ENCODE assay signal across 8 cellular contexts in the genomic region with DNA sequence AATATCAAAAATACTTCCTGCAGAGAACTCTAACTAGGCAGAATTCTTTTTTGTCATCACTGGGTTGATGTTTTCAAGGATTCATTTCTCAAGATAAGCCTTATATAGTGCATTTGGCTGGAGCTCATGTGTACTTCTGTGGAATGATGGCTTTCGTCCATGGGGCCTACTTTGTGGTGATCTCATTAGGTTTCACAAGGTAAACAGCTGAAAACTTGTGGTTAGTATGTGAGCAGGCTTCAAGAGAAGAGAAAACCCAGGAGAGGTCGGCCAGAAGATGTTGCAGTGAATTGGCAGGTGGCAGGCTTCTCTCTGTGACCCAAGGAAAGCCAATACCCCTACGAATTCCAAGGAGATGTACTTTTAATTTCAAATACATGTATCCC.
A peak's percentile ranks its signal among the peaks of the same experiment; 100 is the strongest.
DNase-seq lines count a peak whose midpoint lies in the region; ATAC-seq and TF ChIP-seq lines count a peak whose summit lies in the region.

No MANE protein-coding gene starts in this region.

- intact Hi-C loops in body of pancreas (cut with DNase I), result no loop called here

- no peaks in the 10 kb centered on the region for H3K9me3 ChIP-seq in body of pancreas

- ATAC-seq in HG02981 (IDR thresholded peaks at IDR 0.05; ENCODE audit: unreplicated experiment), result peak; percentile 85
- ATAC-seq in body of pancreas, result peak; percentile 83
- ATAC-seq in omental fat pad (ENCODE audit: low FRiP score), result peak; percentile 87
- ATAC-seq in HG03045 (IDR thresholded peaks at IDR 0.05; ENCODE audit: unreplicated experiment), result no peak

- peaks cover 73% of the 10 kb centered on the region for H3K4me1 ChIP-seq in body of pancreas

- H3K27me3 ChIP-seq in body of pancreas, result no peaks in the 10 kb centered on the region

- DNase-seq in GM03348 (ENCODE audit: low spot score), result peak; percentile 59
- DNase-seq in body of pancreas, result peak; percentile 76 to 92 (median 84)
- no peak for DNase-seq in omental fat pad (ENCODE audit: low spot score)
- DNase-seq in NCI-H748 (lab: John Stamatoyannopoulos, UW; ENCODE audit: unreplicated experiment), result no peak
- no peak for DNase-seq in effector CD4-positive, alpha-beta T cell
- DNase-seq in dermis blood vessel endothelial cell, result no peak

- TF ChIP-seq CTCF in body of pancreas (IDR thresholded peaks at IDR 0.05) (no peak), omental fat pad (IDR thresholded peaks at IDR 0.05) (no peak)

- no peak overlapping the region for H3K4me3 ChIP-seq in body of pancreas

- 23 to 24% methylated on average over 3 of the region's 3 CpGs for WGBS in body of pancreas, 2 donors

- no peaks in the 10 kb centered on the region for H3K36me3 ChIP-seq in body of pancreas (replicated peaks in 1 of 2; ENCODE audit: insufficient read depth in 1 of 2, low read depth in 2 of 2)

- peak in 2 of 3 donors; percentile 27 to 53 for TF ChIP-seq POLR2A in body of pancreas (IDR thresholded peaks at IDR 0.05)

- H3K27ac ChIP-seq in body of pancreas, result peak overlapping the region; percentile 64 to 92 (median 89)

Comparison
In these comparisons a context has a peak if more than half of its experiments do, and no peak if none do; other contexts are left out.
1. DNase-seq: peak in GM03348 (single experiment) and body of pancreas (4 of 4); none in omental fat pad (single experiment), NCI-H748 (single experiment), effector CD4-positive, alpha-beta T cell (single experiment) and dermis blood vessel endothelial cell (single experiment).